ENCODE assay signal across 8 cellular contexts in the genomic region with DNA sequence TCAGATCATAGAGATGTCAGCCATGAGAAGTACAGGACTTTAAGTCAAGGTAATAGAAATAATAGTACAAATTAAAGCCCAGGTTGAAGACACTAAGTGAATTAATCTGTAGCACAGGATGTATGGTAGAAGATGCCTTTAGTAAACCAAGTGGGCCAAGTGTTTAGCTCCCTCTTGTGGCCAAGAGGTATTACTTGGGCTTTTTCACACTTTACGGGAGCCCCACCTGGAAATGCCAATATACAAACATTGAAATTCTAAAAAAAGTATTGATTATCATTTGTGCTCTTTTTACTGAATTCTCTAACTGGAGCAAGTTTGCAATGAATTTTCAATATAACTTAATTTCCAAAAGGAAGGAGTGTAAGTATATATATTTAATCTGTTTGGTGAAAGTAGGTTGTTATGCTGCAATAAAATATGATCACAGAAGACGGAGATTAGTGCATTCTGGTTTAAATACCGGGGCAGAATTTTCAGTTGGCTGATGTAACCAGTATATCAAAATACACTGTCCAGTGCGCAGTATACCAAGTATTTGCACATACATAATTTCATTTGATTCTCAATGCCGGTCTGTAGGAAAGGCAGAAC.
A peak's percentile ranks its signal among the peaks of the same experiment; 100 is the strongest.
DNase-seq lines count a peak whose midpoint lies in the region; ATAC-seq and TF ChIP-seq lines count a peak whose summit lies in the region.

No MANE protein-coding gene starts in this region.

- TF ChIP-seq EP300 in Ishikawa (IDR thresholded peaks at IDR 0.05; ENCODE audit: borderline replicate concordance) = no peak

- TF ChIP-seq RAD21 in Ishikawa (IDR thresholded peaks at IDR 0.05; ENCODE audit: low read depth) = peak; percentile 76

- ATAC-seq in GM21786 (IDR thresholded peaks at IDR 0.05; ENCODE audit: unreplicated experiment) = peak; percentile 95

- DNase-seq in A172 (ENCODE audit: low spot score) (peak; percentile 25), Daoy (ENCODE audit: low read depth) (peak; percentile 43), SHP77 treated with DMSO at 0.1 percent for 48 hours (lab: John Stamatoyannopoulos, UW) (peak; percentile 43), cerebellar cortex (ENCODE audit: low spot score) (peak; percentile 22), lung microvascular endothelial cell (ENCODE audit: low read depth in 2 of 2) (peak; percentile 23 to 29), mesenteric fat pad (ENCODE audit: low spot score) (no peak)

TF ChIP-seq in Ishikawa, 13 proteins besides CTCF, POLR2A, EP300 and RAD21:
- no peak for TF ChIP-seq TCF12 (IDR thresholded peaks at IDR 0.05; ENCODE audit: low read depth)
- TF ChIP-seq CREB1 (IDR thresholded peaks at IDR 0.05; ENCODE audit: low read depth) = no peak
- TF ChIP-seq FOXM1 (IDR thresholded peaks at IDR 0.05; ENCODE audit: borderline replicate concordance, low read depth) = no peak
- TF ChIP-seq TEAD4 (IDR thresholded peaks at IDR 0.05) = no peak
- no peak for TF ChIP-seq NFIC (IDR thresholded peaks at IDR 0.05)
- no peak for TF ChIP-seq MAX (IDR thresholded peaks at IDR 0.05)
- no peak for TF ChIP-seq YY1 (IDR thresholded peaks at IDR 0.05; ENCODE audit: low read depth)
- TF ChIP-seq REST (IDR thresholded peaks at IDR 0.05; ENCODE audit: low read depth) = no peak
- no peak for TF ChIP-seq ZBTB7A (IDR thresholded peaks at IDR 0.05; ENCODE audit: low read depth)
- no peak for TF ChIP-seq USF1 (IDR thresholded peaks at IDR 0.05)
- TF ChIP-seq TAF1 (IDR thresholded peaks at IDR 0.05; ENCODE audit: low read depth) = no peak
- no peak for TF ChIP-seq EGR1 (IDR thresholded peaks at IDR 0.05)
- TF ChIP-seq CEBPB (IDR thresholded peaks at IDR 0.05) = no peak
TF ChIP-seq in Ishikawa: peak in this region for 0.
